ENCODE assay signal across 23 cellular contexts in genomic region chr12:52066346-52067080, GRCh38. TPM values are rescaled to one million over a fixed set of nuclear protein-coding genes. Genes with fewer than 3 reads are reported as not detected.
DNase-seq lines count a peak whose midpoint lies in the region; ATAC-seq, FAIRE-seq and TF ChIP-seq lines count a peak whose summit lies in the region.
"Had no signal": no experiment of that assay in that cellular context is flagged by ENCODE, and none has a peak within 500 bp of the region (broad histone marks: within the 10 kb centered on the region; RNA-seq: fewer than 3 reads in every experiment).

No MANE protein-coding gene starts in this region.

- H3K18ac ChIP-seq in H1 (ENCODE audit: extremely low read depth, low read length), result no peak overlapping the region

- TF ChIP-seq RAD21 in Ishikawa (IDR thresholded peaks at IDR 0.05; ENCODE audit: low read depth) (peak; percentile 19; the same call in 1 of the 2 replicates), H1 (IDR thresholded peaks at IDR 0.05 in 1 of 2, conservative IDR thresholded peaks at IDR 0.05 in 1 of 2; ENCODE audit: low read depth in 2 of 2, low read length in 2 of 2) (peak in 1 of 2 experiments; percentile 3; a peak in 1 of 4 replicates)

- ATAC-seq in effector memory CD8-positive, alpha-beta T cell (replicated peaks), result no peak
- ATAC-seq: naive thymus-derived CD4-positive, alpha-beta T cell had no signal

- peak; percentile 17 for DNase-seq in NCI-H82 (lab: John Stamatoyannopoulos, UW)
- DNase-seq in NCI-H82 treated with DMSO at 0.1 percent for 48 hours (lab: John Stamatoyannopoulos, UW; ENCODE audit: unreplicated experiment), result no peak
- DNase-seq in BE2C, result no peak
- DNase-seq in H1 (ENCODE audit: low read depth in 1 of 2, low spot score in 2 of 2), result no peak
- DNase-seq in effector memory CD8-positive, alpha-beta T cell, result no peak
- DNase-seq in iPS-NIHi11 (ENCODE audit: low spot score), result no peak
- no peak for DNase-seq in activated naive CD4-positive, alpha-beta T cell (lab: John Stamatoyannopoulos, UW)
- DNase-seq: CD4-positive, alpha-beta T cell; DMS53; foreskin melanocyte; H9; mesendoderm; naive thymus-derived CD4-positive, alpha-beta T cell; NCI-H2029; NCI-H446 treated with DMSO at 0.1 percent for 48 hours had no signal

- H4K5ac ChIP-seq in H1 (ENCODE audit: insufficient read length, low read depth, low read length), result no peak overlapping the region

- H3K79me1 ChIP-seq in H1 (ENCODE audit: low read depth, low read length), result peaks cover 4% of the 10 kb centered on the region

- H4K20me1 ChIP-seq in H1 (replicated peaks in 1 of 2; ENCODE audit: control insufficient read depth in 1 of 2, insufficient read depth in 2 of 2, low read length in 2 of 2), result peaks cover 0 to 7% of the 10 kb centered on the region in 2 experiments

- H4K91ac ChIP-seq in H1 (replicated peaks; ENCODE audit: insufficient read length, low read length), result no peak overlapping the region

- H3K36me3 ChIP-seq in BE2C (no peaks in the 10 kb centered on the region), H1 (ENCODE audit: control insufficient read depth in 2 of 4, insufficient read depth in 4 of 4, low read length in 3 of 4) (no peaks in the 10 kb centered on the region)
- H3K36me3 ChIP-seq: prostate gland had no signal

- TF ChIP-seq POLR2A in H1 (IDR thresholded peaks at IDR 0.05; ENCODE audit: control extremely low read depth in 1 of 2, low read depth in 2 of 2, low read length in 2 of 2), result no peak

- H2BK20ac ChIP-seq in H1 (ENCODE audit: low read length), result no peak overlapping the region

- H2BK5ac ChIP-seq in H1 (ENCODE audit: low read depth, low read length), result no peak overlapping the region; the same call in 1 of the 2 replicates

- H3K23ac ChIP-seq in H1 (ENCODE audit: insufficient read length), result no peak overlapping the region

- no peak overlapping the region for H2AFZ ChIP-seq in H1 (ENCODE audit: low read length)

- H3K79me2 ChIP-seq in H1 (ENCODE audit: control insufficient read depth in 1 of 2, insufficient read depth in 2 of 2, low read length in 2 of 2), result peaks cover 11 to 16% of the 10 kb centered on the region in 2 experiments

- H2BK15ac ChIP-seq in H1 (ENCODE audit: low read length), result 0 out of 2 replicates have a peak overlapping the region, but pooled peaks have one; percentile 92

- 0 out of 7 replicates have a peak overlapping the region, but pooled peaks of 1 of the 4 experiments have one; percentile 7 for H3K9ac ChIP-seq in H1 (replicated peaks in 1 of 4; ENCODE audit: extremely low read depth in 1 of 4, low read depth in 3 of 4, low read length in 3 of 4)

- no peak overlapping the region for H3K27ac Mint-ChIP-seq in effector memory CD8-positive, alpha-beta T cell
- H3K27ac Mint-ChIP-seq: activated T-helper 1 cell treated with anti-CD3 and anti-CD28 coated beads, Interleukin-12 subunit alpha, Interleukin-12 subunit beta, Interleukin-2, Interleukin-4 antibody, amounts not matched to agents 30 ng/mL and 10 ng/mL and 1 ng/mL, durations not matched to agents 14 hours and 24 hours and 36 hours; CD4-positive, alpha-beta T cell; dendritic cell treated with granulocyte-macrophage colony-stimulating factor and Interleukin-4, amounts not matched to agents 40 ng/mL and 50 ng/mL, for 4 days had no signal

- 77% methylated on average over 8 of the region's 8 CpGs; no CpG with 5 or more reads in 1 of the 2 experiments for WGBS in H1 (ENCODE audit: extremely low coverage in 1 of 2, insufficient coverage in 1 of 2, insufficient read length in 1 of 2, insufficient replicate concordance in 2 of 2, low coverage in 1 of 2, low lambda C conversion rate in 2 of 2, missing lambda C conversion rate in 1 of 2), 2 experiments

- H3K36me3 Mint-ChIP-seq in effector memory CD8-positive, alpha-beta T cell (ENCODE audit: insufficient read depth), result peaks cover 13% of the 10 kb centered on the region

- no peaks in the 10 kb centered on the region for H3K9me3 ChIP-seq in BE2C
- H3K9me3 ChIP-seq in H1 (ENCODE audit: insufficient read depth in 2 of 2, low read depth in 1 of 2, low read length in 1 of 2), result no peaks in the 10 kb centered on the region; a peak in 1 of 4 replicates
- H3K9me3 ChIP-seq: prostate gland had no signal

- CTCF ChIA-PET in H1 (lab: Charles Lee; ENCODE audit: partially characterized antibody), result interaction anchor here (0.6 to 34.1 kb wide), 13 partner anchors 10 to 191 kb away, joined by 3 to 1022 read pairs (median 5); partner anchors contain the start of genes NR4A1 and SMIM41

- H2AK5ac ChIP-seq in H1 (ENCODE audit: low read depth, low read length), result no peak overlapping the region

- no peak overlapping the region for H3K14ac ChIP-seq in H1 (ENCODE audit: insufficient read length)

- TF ChIP-seq CTCF in BE2C (IDR thresholded peaks at IDR 0.05; ENCODE audit: low read depth, low read length), result peak; percentile 53
- no peak for TF ChIP-seq CTCF in H1 (IDR thresholded peaks at IDR 0.05; ENCODE audit: control extremely low read depth in 1 of 3, insufficient read depth in 1 of 3, low read depth in 1 of 3, low read length in 3 of 3)

- H3K4me3 ChIP-seq in BE2C (ENCODE audit: low read depth, low read length) (no peak overlapping the region), H1 (ENCODE audit: extremely low read depth in 1 of 4, insufficient read depth in 2 of 4, low read depth in 3 of 4, low read length in 4 of 4) (no peak overlapping the region)
- H3K4me3 ChIP-seq: prostate gland had no signal

- H3K4me1 ChIP-seq in BE2C (peaks cover 8% of the 10 kb centered on the region), H1 (replicated peaks in 1 of 4; ENCODE audit: control insufficient read depth in 3 of 4, insufficient read depth in 4 of 4, low read length in 3 of 4) (peaks cover 0 to 12% (median 3%) of the 10 kb centered on the region in 4 experiments; a peak in 4 of 7 replicates)

- peaks cover 18 to 27% of the 10 kb centered on the region in 2 donors for H3K4me1 Mint-ChIP-seq in effector memory CD8-positive, alpha-beta T cell (ENCODE audit: low read depth in 2 of 2)

- peaks cover 23 to 34% of the 10 kb centered on the region in 2 donors for H3K27me3 Mint-ChIP-seq in effector memory CD8-positive, alpha-beta T cell
- H3K27me3 Mint-ChIP-seq: CD4-positive, alpha-beta T cell had no signal

- H3K27me3 ChIP-seq in BE2C (no peaks in the 10 kb centered on the region), H1 (replicated peaks in 1 of 4; ENCODE audit: control insufficient read depth in 3 of 4, extremely low read depth in 1 of 4, insufficient read depth in 3 of 4, low read length in 3 of 4) (peaks cover 0 to 2% (median 0%) of the 10 kb centered on the region in 4 experiments; a peak in 2 of 7 replicates)

- H4K8ac ChIP-seq in H1 (ENCODE audit: extremely low read depth, insufficient read depth, low read length), result no peak overlapping the region

- TF ChIP-seq EP300 in Ishikawa (IDR thresholded peaks at IDR 0.05; ENCODE audit: borderline replicate concordance) (no peak), H1 (IDR thresholded peaks at IDR 0.05; ENCODE audit: borderline replicate concordance in 1 of 2, low read depth in 2 of 2, low read length in 2 of 2) (no peak)

- H3K27ac ChIP-seq in H1 (ENCODE audit: low read depth, low read length), result no peak overlapping the region
- H3K27ac ChIP-seq: prostate gland had no signal

- H2BK120ac ChIP-seq in H1 (replicated peaks; ENCODE audit: low read depth, low read length), result no peak overlapping the region

- peaks cover 13% of the 10 kb centered on the region for H3K23me2 ChIP-seq in H1 (ENCODE audit: low read depth, low read length)

- H3K4me3 Mint-ChIP-seq in effector memory CD8-positive, alpha-beta T cell, result no peak overlapping the region
- H3K4me3 Mint-ChIP-seq: activated T-helper 1 cell treated with anti-CD3 and anti-CD28 coated beads, Interleukin-12 subunit alpha, Interleukin-12 subunit beta, Interleukin-2, Interleukin-4 antibody, amounts not matched to agents 30 ng/mL and 10 ng/mL and 1 ng/mL, durations not matched to agents 14 hours and 24 hours and 36 hours; CD4-positive, alpha-beta T cell; dendritic cell treated with granulocyte-macrophage colony-stimulating factor and Interleukin-4, amounts not matched to agents 40 ng/mL and 50 ng/mL, for 4 days had no signal

- POLR2A ChIA-PET in H1 (lab: Charles Lee; ENCODE audit: partially characterized antibody), result interaction anchor here (0.7 to 1.9 kb wide), 4 partner anchors 14 to 26 kb away, joined by 3 to 5 read pairs (median 4); no protein-coding TSS in a partner anchor

- H2BK12ac ChIP-seq in H1 (ENCODE audit: low read depth, low read length), result 0 out of 2 replicates have a peak overlapping the region, but pooled peaks have one; percentile 23

- H3K56ac ChIP-seq in H1 (replicated peaks; ENCODE audit: insufficient read length, low read depth, low read length), result no peak overlapping the region

- H3K9me3 Mint-ChIP-seq in effector memory CD8-positive, alpha-beta T cell, result no peaks in the 10 kb centered on the region
- H3K9me3 Mint-ChIP-seq: activated T-helper 1 cell treated with anti-CD3 and anti-CD28 coated beads, Interleukin-12 subunit alpha, Interleukin-12 subunit beta, Interleukin-2, Interleukin-4 antibody, amounts not matched to agents 30 ng/mL and 10 ng/mL and 1 ng/mL, durations not matched to agents 14 hours and 24 hours and 36 hours; CD4-positive, alpha-beta T cell; dendritic cell treated with granulocyte-macrophage colony-stimulating factor and Interleukin-4, amounts not matched to agents 40 ng/mL and 50 ng/mL, for 4 days; H9; naive thymus-derived CD4-positive, alpha-beta T cell had no signal

- H3K4ac ChIP-seq in H1 (replicated peaks; ENCODE audit: insufficient read length, low read depth, low read length), result no peak overlapping the region

- FAIRE-seq in H1 (lab: Jason Lieb, UNC), result no peak
- FAIRE-seq: A204.1, bronchial epithelial cell had no signal

- no peak overlapping the region for H3K4me2 ChIP-seq in H1 (ENCODE audit: insufficient read depth in 1 of 2, low read depth in 2 of 2, low read length in 2 of 2)

RNA-seq across cellular contexts. Expression of gene ATG101, which starts 3.3 kb away (rescaled TPM):
- polyA plus RNA-seq in BE2C (2012; ENCODE audit: insufficient read depth, insufficient read length, low read depth), result 337 TPM
- total RNA-seq in H1 (2021; fragmentation: NEBNext Ultra II Directional; extraction: Animal tissue kit (Norgen Biotek cat#: 25700)), result 48.9 and 49.8 TPM in 2 replicates
- polyA plus RNA-seq in H1 (2011; rRNA removed), result 55.9 and 64.9 TPM in 2 replicates
- polyA plus RNA-seq in H1 (2011; cell fraction: cytosol; rRNA removed), result 105 TPM
- 55.5 TPM for polyA plus RNA-seq in H1 (2011; cell fraction: nucleus; rRNA removed)
- 46.4 to 65.2 TPM (median 63.9 TPM) in 4 replicates for polyA plus RNA-seq in H1 (2012, experiment 1 of 2)
- 60.3 TPM for polyA plus RNA-seq in H1 (2012, experiment 2 of 2)
- polyA plus RNA-seq in H1 (2013, experiment 1 of 2), result 25.2 TPM
- 27.1 TPM for polyA plus RNA-seq in H1 (2013, experiment 2 of 2)
- 44.4 and 61.4 TPM in 2 replicates for polyA minus RNA-seq in H1 (2011; rRNA and poly(A)+ RNA removed)
- polyA minus RNA-seq in H1 (2011; cell fraction: cytosol; rRNA and poly(A)+ RNA removed), result 20.8 TPM
- 15.7 TPM for polyA minus RNA-seq in H1 (2011; cell fraction: nucleus; rRNA and poly(A)+ RNA removed)

RNA-seq across cellular contexts. Expression of gene SMIM41, which starts 13.0 kb away (rescaled TPM):
- not detected for polyA plus RNA-seq in BE2C (2012; ENCODE audit: insufficient read depth, insufficient read length, low read depth)
- total RNA-seq in H1 (2021; fragmentation: NEBNext Ultra II Directional; extraction: Animal tissue kit (Norgen Biotek cat#: 25700)), result 0.28 and 0.31 TPM in 2 replicates
- 0.91 and 0.98 TPM in 2 replicates for polyA plus RNA-seq in H1 (2011; rRNA removed)
- 0.66 TPM for polyA plus RNA-seq in H1 (2011; cell fraction: cytosol; rRNA removed)
- polyA plus RNA-seq in H1 (2011; cell fraction: nucleus; rRNA removed), result 0.74 TPM
- polyA plus RNA-seq in H1 (2012, experiment 1 of 2), result 0.20 to 0.56 TPM (median 0.46 TPM) in 3 of 4 replicates, not detected in the other
- polyA plus RNA-seq in H1 (2012, experiment 2 of 2), result 0.42 TPM
- 0.08 TPM for polyA plus RNA-seq in H1 (2013, experiment 1 of 2)
- 0.07 TPM for polyA plus RNA-seq in H1 (2013, experiment 2 of 2)
- 0.54 TPM in 1 of 2 replicates, not detected in the other for polyA minus RNA-seq in H1 (2011; rRNA and poly(A)+ RNA removed)
- not detected for polyA minus RNA-seq in H1 (2011; cell fraction: cytosol; rRNA and poly(A)+ RNA removed)
- polyA minus RNA-seq in H1 (2011; cell fraction: nucleus; rRNA and poly(A)+ RNA removed), result 0.70 TPM
- total RNA-seq: activated T-helper 1 cell treated with anti-CD3 and anti-CD28 coated beads, Interleukin-12 subunit alpha, Interleukin-12 subunit beta, Interleukin-2, Interleukin-4 antibody, amounts not matched to agents 30 ng/mL and 10 ng/mL and 1 ng/mL, durations not matched to agents 14 hours and 24 hours and 36 hours; CD4-positive, alpha-beta T cell; epithelial cell of proximal tubule; H9; skeletal muscle tissue had no signal
- polyA plus RNA-seq: naive thymus-derived CD4-positive, alpha-beta T cell had no signal

RNA-seq across cellular contexts. Expression of gene NR4A1, which starts 15.3 kb away (rescaled TPM):
- polyA plus RNA-seq in BE2C (2012; ENCODE audit: insufficient read depth, insufficient read length, low read depth), result 69.7 TPM
- total RNA-seq in H1 (2021; fragmentation: NEBNext Ultra II Directional; extraction: Animal tissue kit (Norgen Biotek cat#: 25700)), result 18.7 and 19.3 TPM in 2 replicates
- polyA plus RNA-seq in H1 (2011; rRNA removed), result 23.3 and 36.0 TPM in 2 replicates
- 17.3 TPM for polyA plus RNA-seq in H1 (2011; cell fraction: cytosol; rRNA removed)
- 42.1 TPM for polyA plus RNA-seq in H1 (2011; cell fraction: nucleus; rRNA removed)
- polyA plus RNA-seq in H1 (2012, experiment 1 of 2), result 13.7 to 17.2 TPM (median 14.8 TPM) in 4 replicates
- 12.5 TPM for polyA plus RNA-seq in H1 (2012, experiment 2 of 2)
- 19.7 TPM for polyA plus RNA-seq in H1 (2013, experiment 1 of 2)
- polyA plus RNA-seq in H1 (2013, experiment 2 of 2), result 19.0 TPM
- polyA minus RNA-seq in H1 (2011; rRNA and poly(A)+ RNA removed), result 5.1 and 8.0 TPM in 2 replicates
- 14.5 TPM for polyA minus RNA-seq in H1 (2011; cell fraction: cytosol; rRNA and poly(A)+ RNA removed)
- polyA minus RNA-seq in H1 (2011; cell fraction: nucleus; rRNA and poly(A)+ RNA removed), result 11.1 TPM

RNA-seq across cellular contexts. Expression of gene TAMALIN, which starts 59.8 kb away (rescaled TPM):
- 37.0 TPM for polyA plus RNA-seq in BE2C (2012; ENCODE audit: insufficient read depth, insufficient read length, low read depth)
- 4.1 and 4.9 TPM in 2 replicates for total RNA-seq in H1 (2021; fragmentation: NEBNext Ultra II Directional; extraction: Animal tissue kit (Norgen Biotek cat#: 25700))
- polyA plus RNA-seq in H1 (2011; rRNA removed), result 2.6 and 3.2 TPM in 2 replicates
- polyA plus RNA-seq in H1 (2011; cell fraction: cytosol; rRNA removed), result 3.5 TPM
- polyA plus RNA-seq in H1 (2011; cell fraction: nucleus; rRNA removed), result 4.6 TPM
- 3.1 to 5.3 TPM (median 5.1 TPM) in 4 replicates for polyA plus RNA-seq in H1 (2012, experiment 1 of 2)
- 7.8 TPM for polyA plus RNA-seq in H1 (2012, experiment 2 of 2)
- 2.1 TPM for polyA plus RNA-seq in H1 (2013, experiment 1 of 2)
- polyA plus RNA-seq in H1 (2013, experiment 2 of 2), result 2.2 TPM
- 2.1 and 5.8 TPM in 2 replicates for polyA minus RNA-seq in H1 (2011; rRNA and poly(A)+ RNA removed)
- polyA minus RNA-seq in H1 (2011; cell fraction: cytosol; rRNA and poly(A)+ RNA removed), result 4.4 TPM
- 6.3 TPM for polyA minus RNA-seq in H1 (2011; cell fraction: nucleus; rRNA and poly(A)+ RNA removed)
- total RNA-seq: bronchial epithelial cell had no signal
